16 cellular contexts compared by ENCODE assay signal in the genomic region with DNA sequence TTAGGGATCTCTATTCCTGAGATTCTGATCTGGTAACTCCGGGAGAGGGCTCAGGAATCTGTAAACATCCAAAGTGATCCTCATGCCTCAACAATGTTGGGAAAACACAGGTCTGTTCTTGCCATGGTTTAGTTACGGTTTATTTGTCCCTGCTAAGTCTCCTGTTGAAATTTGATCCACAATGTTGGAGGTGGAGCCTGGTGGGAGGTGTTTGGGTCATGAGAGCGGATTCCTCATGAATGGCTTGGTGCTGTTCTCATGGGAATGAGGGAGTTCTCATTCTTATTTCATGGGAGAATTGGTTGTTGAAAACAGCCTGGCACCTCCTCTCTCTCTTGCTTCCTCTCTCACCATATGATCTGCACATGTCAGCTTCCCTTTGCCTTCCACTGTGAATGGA.
DNase-seq lines count a peak whose midpoint lies in the region; ATAC-seq and TF ChIP-seq lines count a peak whose summit lies in the region.
"Had no signal": no experiment of that assay in that cellular context is flagged by ENCODE, and none has a peak within 500 bp of the region (broad histone marks: within the 10 kb centered on the region; RNA-seq: fewer than 3 reads in every experiment).

No MANE protein-coding gene starts in this region.

- H4K8ac ChIP-seq in mesenchymal stem cell (ENCODE audit: low read length) = no peak overlapping the region

- H2AFZ ChIP-seq in mesenchymal stem cell (ENCODE audit: low read depth, low read length) = no peak overlapping the region

- H3K9me3 ChIP-seq in RWPE2 (ENCODE audit: severe bottlenecking) (no peaks in the 10 kb centered on the region), mesenchymal stem cell (ENCODE audit: control insufficient read depth, low read length) (no peaks in the 10 kb centered on the region), prostate gland (no peaks in the 10 kb centered on the region)
- H3K9me3 ChIP-seq: BLaER1 treated with 17β-estradiol and CSF1 and Interleukin-3, amounts not matched to agents 10 nM and 100 nM had no signal

- H3K4me1 ChIP-seq in RWPE2 (ENCODE audit: insufficient read depth, poor library complexity, severe bottlenecking) = no peaks in the 10 kb centered on the region
- no peaks in the 10 kb centered on the region for H3K4me1 ChIP-seq in mesenchymal stem cell (ENCODE audit: control insufficient read depth, insufficient read depth, low read depth, low read length)
- no peaks in the 10 kb centered on the region for H3K4me1 ChIP-seq in prostate gland (replicated peaks)
- H3K4me1 ChIP-seq: BLaER1 treated with 17β-estradiol and CSF1 and Interleukin-3, amounts not matched to agents 10 nM and 100 nM had no signal

- no peak overlapping the region for H3K9ac ChIP-seq in mesenchymal stem cell (ENCODE audit: low read length)
- H3K9ac ChIP-seq: BLaER1 treated with 17β-estradiol and CSF1 and Interleukin-3, amounts not matched to agents 10 nM and 100 nM had no signal

- no peak overlapping the region for H3K23ac ChIP-seq in mesenchymal stem cell (ENCODE audit: low read length in 2 of 2)

- H3K14ac ChIP-seq in mesenchymal stem cell (ENCODE audit: low read length in 2 of 2) = no peak overlapping the region

- H2BK5ac ChIP-seq in mesenchymal stem cell (ENCODE audit: low read depth, low read length, poor library complexity, severe bottlenecking) = no peak overlapping the region

- H3K4me3 ChIP-seq in RWPE2 (ENCODE audit: severe bottlenecking) (no peak overlapping the region), epithelial cell of esophagus (ENCODE audit: low read length) (no peak overlapping the region), mesenchymal stem cell (ENCODE audit: insufficient read depth in 1 of 2, low read depth in 1 of 2, low read length in 2 of 2) (no peak overlapping the region), prostate gland (no peak overlapping the region)
- H3K4me3 ChIP-seq: BLaER1 treated with 17β-estradiol and CSF1 and Interleukin-3, amounts not matched to agents 10 nM and 100 nM had no signal

- no peaks in the 10 kb centered on the region for H3K79me1 ChIP-seq in mesenchymal stem cell (replicated peaks; ENCODE audit: low read length, poor library complexity, severe bottlenecking)

- no peak for TF ChIP-seq POLR2A in prostate gland (IDR thresholded peaks at IDR 0.05)

- H3K4ac ChIP-seq in mesenchymal stem cell (ENCODE audit: low read depth in 1 of 2, low read length in 2 of 2) = no peak overlapping the region

- TF ChIP-seq CTCF in RWPE2 (IDR thresholded peaks at IDR 0.05; ENCODE audit: poor library complexity, severe bottlenecking) = no peak
- TF ChIP-seq CTCF in epithelial cell of esophagus (IDR thresholded peaks at IDR 0.05; ENCODE audit: insufficient read depth, low read depth, low read length, missing control alignments) = no peak
- TF ChIP-seq CTCF in prostate gland (IDR thresholded peaks at IDR 0.05) = no peak

- DNase-seq in EL = peak; percentile 5
- DNase-seq in RWPE2 (ENCODE audit: low spot score) = no peak
- peak; percentile 21 for DNase-seq in epithelial cell of esophagus (ENCODE audit: low read depth)
- peak; percentile 2 for DNase-seq in mesenchymal stem cell
- no peak for DNase-seq in HEK293T (ENCODE audit: extremely low spot score)
- DNase-seq in DMS53 (lab: John Stamatoyannopoulos, UW) = no peak
- DNase-seq in prostate gland (ENCODE audit: low spot score) = no peak
- DNase-seq in activated gamma-delta T cell treated with Interleukin-2 at 50 U/mL for 16 hours = no peak
- DNase-seq: 8988T; ACHN; CD4-positive, CD25-positive, alpha-beta regulatory T cell; DMS 273 treated with DMSO at 0.1 percent for 48 hours; DMS79; GDM1; IMR-90 had no signal

- H3K18ac ChIP-seq in mesenchymal stem cell (ENCODE audit: low read depth in 1 of 2, low read length in 2 of 2) = no peak overlapping the region

- no peak overlapping the region for H2AK5ac ChIP-seq in mesenchymal stem cell (ENCODE audit: low read length, severe bottlenecking)

- H2BK120ac ChIP-seq in mesenchymal stem cell (ENCODE audit: low read depth, low read length) = no peak overlapping the region

- H3K36me3 ChIP-seq in RWPE2 (ENCODE audit: low read depth) (no peaks in the 10 kb centered on the region), mesenchymal stem cell (ENCODE audit: control insufficient read depth in 1 of 2, insufficient read depth in 2 of 2, low read depth in 1 of 2, low read length in 2 of 2) (no peaks in the 10 kb centered on the region), prostate gland (no peaks in the 10 kb centered on the region)
- H3K36me3 ChIP-seq: BLaER1 treated with 17β-estradiol and CSF1 and Interleukin-3, amounts not matched to agents 10 nM and 100 nM had no signal

- H3K27ac ChIP-seq in RWPE2 (ENCODE audit: poor library complexity, severe bottlenecking) (no peak overlapping the region), mesenchymal stem cell (ENCODE audit: low read length, poor library complexity, severe bottlenecking) (no peak overlapping the region), prostate gland (no peak overlapping the region)
- H3K27ac ChIP-seq: BLaER1 treated with 17β-estradiol and CSF1 and Interleukin-3, amounts not matched to agents 10 nM and 100 nM had no signal

- peak; percentile 21; the same call in 1 of the 3 replicates for ATAC-seq in RWPE2 (ENCODE audit: low read depth)

- CTCF ChIA-PET in HEK293T (lab: Yijun Ruan, JAX) = no interaction called here

- no peak overlapping the region for H4K91ac ChIP-seq in mesenchymal stem cell (ENCODE audit: low read length)

- intact Hi-C loops in prostate gland (cut with DNase I) = no loop called here

- no peak overlapping the region for H3K4me2 ChIP-seq in mesenchymal stem cell (ENCODE audit: low read length, poor library complexity, severe bottlenecking)
- H3K4me2 ChIP-seq: BLaER1 treated with 17β-estradiol and CSF1 and Interleukin-3, amounts not matched to agents 10 nM and 100 nM had no signal

- H3K27me3 ChIP-seq in RWPE2 (ENCODE audit: insufficient read depth, poor library complexity, severe bottlenecking) (peaks cover 27% of the 10 kb centered on the region), mesenchymal stem cell (ENCODE audit: control insufficient read depth in 1 of 2, insufficient read depth in 1 of 2, low read length in 2 of 2) (peaks cover 0 to 12% of the 10 kb centered on the region in 2 experiments), prostate gland (replicated peaks; ENCODE audit: insufficient read depth) (peaks cover 1% of the 10 kb centered on the region)
- H3K27me3 ChIP-seq: BLaER1 treated with 17β-estradiol and CSF1 and Interleukin-3, amounts not matched to agents 10 nM and 100 nM had no signal

- H2BK12ac ChIP-seq in mesenchymal stem cell (ENCODE audit: low read length in 2 of 2) = no peak overlapping the region

- H2BK15ac ChIP-seq in mesenchymal stem cell (ENCODE audit: low read depth, poor library complexity, severe bottlenecking) = no peak overlapping the region

- POLR2A ChIA-PET in HEK293T (lab: Yijun Ruan, JAX) = no interaction called here

- whole genome bisulfite sequencing in mesenchymal stem cell = 57% methylated on average over 2 of the region's 3 CpGs
- WGBS in prostate gland = 63% methylated on average over 3 of the region's 3 CpGs

TF ChIP-seq in HEK293T, 16 proteins besides CTCF, POLR2A, EP300 and RAD21:
- TF ChIP-seq HDGF (IDR thresholded peaks at IDR 0.05; ENCODE audit: borderline replicate concordance) = no peak
- no peak for TF ChIP-seq NFRKB (IDR thresholded peaks at IDR 0.05)
- TF ChIP-seq CTBP1 (IDR thresholded peaks at IDR 0.05; ENCODE audit: borderline replicate concordance) = no peak
- TF ChIP-seq ARNT (IDR thresholded peaks at IDR 0.05) = no peak
- no peak for TF ChIP-seq FOXA1 (IDR thresholded peaks at IDR 0.05)

Comparison
In these comparisons a context has a peak if more than half of its experiments do, and no peak if none do; other contexts are left out.
1. DNase-seq: peak in EL (single experiment), epithelial cell of esophagus (single experiment) and mesenchymal stem cell (single experiment); none in RWPE2 (single experiment), HEK293T (single experiment), DMS53 (single experiment), prostate gland (single experiment) and activated gamma-delta T cell treated with Interleukin-2 at 50 U/mL for 16 hours (single experiment).